ENCODE assay signal across 40 cellular contexts in the genomic region with DNA sequence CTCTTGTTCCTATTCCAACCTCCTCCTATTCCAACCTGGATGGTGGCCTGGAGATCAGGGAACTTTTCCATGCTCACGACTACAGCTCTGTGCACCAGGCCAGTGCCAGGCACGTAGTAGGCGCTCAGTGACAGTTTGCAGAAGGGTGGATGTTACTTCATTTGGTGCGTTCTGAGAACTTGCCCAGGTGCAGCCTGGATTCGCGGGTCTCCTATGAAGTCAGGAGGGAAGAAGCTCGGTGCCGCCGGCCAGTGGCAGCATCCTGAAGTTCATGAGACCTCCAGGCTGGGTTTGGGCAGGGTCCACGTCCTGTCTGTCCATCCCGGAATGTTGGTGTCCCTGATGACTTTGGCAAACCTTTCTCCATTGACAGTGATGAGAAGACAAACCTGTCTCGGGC. TPM values are rescaled to one million over a fixed set of nuclear protein-coding genes. Genes with fewer than 3 reads are reported as not detected.
"Had no signal": no experiment of that assay in that cellular context is flagged by ENCODE, and none has a peak within 500 bp of the region (broad histone marks: within the 10 kb centered on the region; RNA-seq: fewer than 3 reads in every experiment).

No MANE protein-coding gene starts in this region.

- H3K4me3 ChIP-seq: body of pancreas, esophagus squamous epithelium, gastroesophageal sphincter, heart right ventricle had no signal

- H3K27ac Mint-ChIP-seq: activated CD4-positive, alpha-beta T cell treated with anti-CD3 and anti-CD28 coated beads, Interleukin-2, amount 10 ng/mL, durations not matched to agents 7 days and 5 days; activated CD8-positive, alpha-beta T cell treated with anti-CD3 and anti-CD28 coated beads for 36 hours; activated naive CD8-positive, alpha-beta T cell; activated T-helper 17 cell treated with anti-CD3 and anti-CD28 coated beads, Interleukin-2, amount 50 U/mL, for 72 hours; T-cell; T-helper 1 cell treated with Interleukin-12 subunit alpha and Interleukin-12 subunit beta and Interleukin-4 antibody, amounts not matched to agents 30 μg/mL and 1 μg/mL, for 36 hours; T-helper 2 cell treated with Interferon-gamma antibody and Interleukin-4, amounts not matched to agents 5 μg/mL and 100 μg/mL, for 36 hours had no signal

- DNase-seq: activated CD4-positive, alpha-beta T cell treated with anti-CD3 and anti-CD28 coated beads for 1 hour; activated CD4-positive, alpha-beta T cell treated with anti-CD3 and anti-CD28 coated beads for 4 hours; activated CD4-positive, alpha-beta T cell treated with anti-CD3 and anti-CD28 coated beads, Interleukin-2, amount 10 ng/mL, durations not matched to agents 7 days and 5 days; activated CD4-positive, alpha-beta T cell treated with anti-CD3 and anti-CD28 coated beads, Interleukin-2, amount 50 U/mL, for 48 hours; activated CD4-positive, CD25-positive, alpha-beta regulatory T cell; activated CD8-positive, alpha-beta memory T cell treated with anti-CD3 and anti-CD28 coated beads for 24 hours; activated CD8-positive, alpha-beta T cell treated with anti-CD3 and anti-CD28 coated beads for 36 hours; activated effector memory CD4-positive, alpha-beta T cell treated with Interleukin-2 at 50 U/mL for 16 hours; activated gamma-delta T cell treated with Interleukin-2 at 50 U/mL for 16 hours; activated naive CD4-positive, alpha-beta T cell treated with anti-CD3 and anti-CD28 coated beads, Interleukin-2, amount 50 U/mL, for 16 hours; activated naive CD4-positive, alpha-beta T cell treated with Interleukin-2 at 50 U/mL for 16 hours; activated T-cell treated with anti-CD3 and anti-CD28 coated beads, Interleukin-2, amount 50 U/mL, for 4 hours; amygdala; body of pancreas; caudate nucleus; cortex of kidney; dermis blood vessel endothelial cell; effector CD4-positive, alpha-beta T cell; effector memory CD8-positive, alpha-beta T cell; esophagus squamous epithelium; foreskin melanocyte; heart right ventricle; T-cell; T1000; WERI-Rb-1 had no signal

- FAIRE-seq: colon, endometrium, endothelial cell of umbilical vein had no signal

- ATAC-seq: activated CD8-positive, alpha-beta T cell treated with anti-CD3 and anti-CD28 coated beads for 36 hours; activated T-cell treated with anti-CD3 and anti-CD28 coated beads, Interleukin-2, amount 50 U/mL, for 4 hours; activated T-helper 17 cell treated with anti-CD3 and anti-CD28 coated beads, Interleukin-2, amount 50 U/mL, for 72 hours; body of pancreas; effector memory CD8-positive, alpha-beta T cell; gastroesophageal sphincter; heart right ventricle; T-cell had no signal

- H3K9me3 Mint-ChIP-seq: activated T-helper 17 cell treated with anti-CD3 and anti-CD28 coated beads, Interleukin-2, amount 50 U/mL, for 72 hours had no signal

- H3K9me3 ChIP-seq: body of pancreas, gastroesophageal sphincter had no signal

- H3K4me1 Mint-ChIP-seq: activated CD4-positive, alpha-beta T cell treated with anti-CD3 and anti-CD28 coated beads, Interleukin-2, amount 10 ng/mL, durations not matched to agents 7 days and 5 days; T-cell had no signal

- H3K27me3 Mint-ChIP-seq: activated CD4-positive, alpha-beta T cell treated with anti-CD3 and anti-CD28 coated beads, Interleukin-2, amount 10 ng/mL, durations not matched to agents 7 days and 5 days; activated CD8-positive, alpha-beta T cell treated with anti-CD3 and anti-CD28 coated beads for 36 hours; activated naive CD8-positive, alpha-beta T cell; activated T-helper 17 cell treated with anti-CD3 and anti-CD28 coated beads, Interleukin-2, amount 50 U/mL, for 72 hours; effector memory CD8-positive, alpha-beta T cell; T-cell had no signal

- H3K27ac ChIP-seq: body of pancreas, epithelial cell of prostate, esophagus squamous epithelium, gastroesophageal sphincter, heart right ventricle, WERI-Rb-1 had no signal

- H3K36me3 ChIP-seq: gastroesophageal sphincter, heart right ventricle, WERI-Rb-1 had no signal

- H3K4me3 Mint-ChIP-seq: activated CD4-positive, alpha-beta T cell treated with anti-CD3 and anti-CD28 coated beads, Interleukin-2, amount 10 ng/mL, durations not matched to agents 7 days and 5 days; activated CD8-positive, alpha-beta T cell treated with anti-CD3 and anti-CD28 coated beads for 36 hours; activated naive CD8-positive, alpha-beta T cell; activated T-cell treated with anti-CD3 and anti-CD28 coated beads, Interleukin-2, amount 50 U/mL, for 4 hours; activated T-helper 17 cell treated with anti-CD3 and anti-CD28 coated beads, Interleukin-2, amount 50 U/mL, for 72 hours; effector memory CD8-positive, alpha-beta T cell; T-cell; T-helper 1 cell treated with Interleukin-12 subunit alpha and Interleukin-12 subunit beta and Interleukin-4 antibody, amounts not matched to agents 30 μg/mL and 1 μg/mL, for 36 hours; T-helper 2 cell treated with Interferon-gamma antibody and Interleukin-4, amounts not matched to agents 5 μg/mL and 100 μg/mL, for 36 hours had no signal

- H3K27me3 ChIP-seq: body of pancreas, esophagus squamous epithelium, gastroesophageal sphincter, heart right ventricle had no signal

- H3K4me1 ChIP-seq: body of pancreas, gastroesophageal sphincter had no signal

RNA-seq across cellular contexts. Expression of gene NKX1-2, which starts 33.0 kb away (rescaled TPM):
- total RNA-seq: activated CD4-positive, alpha-beta T cell treated with anti-CD3 and anti-CD28 coated beads, Interleukin-2, amount 10 ng/mL, durations not matched to agents 7 days and 5 days; activated CD8-positive, alpha-beta T cell treated with anti-CD3 and anti-CD28 coated beads for 36 hours; activated T-cell treated with anti-CD3 and anti-CD28 coated beads, Interleukin-2, amount 50 U/mL, for 4 hours; activated T-helper 17 cell treated with anti-CD3 and anti-CD28 coated beads, Interleukin-2, amount 50 U/mL, for 72 hours; aorta; body of pancreas; chondrocyte; dermis blood vessel endothelial cell; endothelial cell of umbilical vein; fibroblast of lung; fibroblast of villous mesenchyme; glomerular endothelial cell; heart right ventricle had no signal
- polyA plus RNA-seq: adipose tissue, aorta, endothelial cell of umbilical vein, fibroblast of lung, heart right ventricle had no signal
